ENCODE assay signal across 17 cellular contexts in the genomic region with DNA sequence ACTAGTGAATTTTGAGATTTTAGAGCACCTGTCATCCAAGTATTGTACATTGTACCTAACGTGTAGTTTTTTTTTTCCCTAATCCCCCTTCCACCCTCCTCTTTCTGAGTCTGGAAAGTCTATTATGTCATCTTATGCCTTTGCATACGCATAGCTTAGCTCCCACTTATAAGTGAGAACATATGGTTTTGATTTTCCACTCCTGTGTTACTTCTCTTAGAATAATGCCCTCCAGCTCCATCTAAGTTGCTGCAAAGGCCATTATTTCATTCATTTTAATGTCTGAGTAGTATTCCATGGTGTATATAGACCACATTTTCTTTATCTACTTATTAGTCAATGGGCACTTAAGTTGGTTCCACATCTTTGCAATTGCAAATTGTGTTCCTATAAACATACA.
"Had no signal": no experiment of that assay in that cellular context is flagged by ENCODE, and none has a peak within 500 bp of the region (broad histone marks: within the 10 kb centered on the region; RNA-seq: fewer than 3 reads in every experiment).

No MANE protein-coding gene starts in this region.

- ATAC-seq: SK-N-SH treated with all-trans-retinoic acid at 6 μM for 48 hours had no signal

- H3K36me3 ChIP-seq: MG63 had no signal

- H3K4me3 ChIP-seq: MG63 had no signal

- H3K27ac ChIP-seq: RWPE1 had no signal

- DNase-seq: KBM-7, MG63, NCI-H1092 treated with DMSO at 0.1 percent for 48 hours, NCI-H1436, NCI-H187, NCI-H2029, NCI-H2081 treated with DMSO at 0.1 percent for 48 hours, NCI-H2171, NCI-H226, NCI-H446, NCI-H510A, NCI-H524 treated with DMSO at 0.1 percent for 48 hours, NCI-H69, NCI-H774, SHP77 had no signal

- H3K9me3 ChIP-seq: MG63 had no signal
